ENCODE assay signal across 9 cellular contexts in genomic region chr3:142857056-142857455, GRCh38. TPM values are rescaled to one million over a fixed set of nuclear protein-coding genes. Genes with fewer than 3 reads are reported as not detected.
DNase-seq lines count a peak whose midpoint lies in the region; ATAC-seq, FAIRE-seq and TF ChIP-seq lines count a peak whose summit lies in the region.
"Had no signal": no experiment of that assay in that cellular context is flagged by ENCODE, and none has a peak within 500 bp of the region (broad histone marks: within the 10 kb centered on the region; RNA-seq: fewer than 3 reads in every experiment).

No MANE protein-coding gene starts in this region.

- peak; percentile 70 for FAIRE-seq in A549 (lab: Jason Lieb, UNC)

- WGBS in A549 (ENCODE audit: missing lambda C conversion rate) = 38% methylated on average over 6 of the region's 6 CpGs

- TF ChIP-seq CTCF in A549 (IDR thresholded peaks at IDR 0.05) = peak; percentile 34; the same call in 2 of the 3 replicates
- TF ChIP-seq CTCF in HEK293 (tag by site-specific recombination; IDR thresholded peaks at IDR 0.05) = 0 out of 2 replicates have a peak, but pooled peaks have one; percentile 22

- H3K27ac ChIP-seq in A549 = no peak overlapping the region
- H3K27ac ChIP-seq in HEK293 (ENCODE audit: extremely low read depth, low read depth, low read length) = no peak overlapping the region

- H3K27me3 Mint-ChIP-seq in activated T-cell treated with anti-CD3 and anti-CD28 coated beads, Interleukin-2, amount 50 U/mL, for 4 hours (ENCODE audit: low read depth) = peaks cover 20% of the 10 kb centered on the region

- H3K9me3 Mint-ChIP-seq in activated T-cell treated with anti-CD3 and anti-CD28 coated beads, Interleukin-2, amount 50 U/mL, for 4 hours = no peaks in the 10 kb centered on the region

- no peak overlapping the region for H3K4me3 Mint-ChIP-seq in activated T-cell treated with anti-CD3 and anti-CD28 coated beads, Interleukin-2, amount 50 U/mL, for 4 hours
- H3K4me3 Mint-ChIP-seq: activated naive CD8-positive, alpha-beta T cell had no signal

- H3K4me3 ChIP-seq in A549 (no peak overlapping the region), HEK293 (ENCODE audit: low read depth, low read length) (no peak overlapping the region)

- H3K4me1 ChIP-seq in A549 (peaks cover 28% of the 10 kb centered on the region), HEK293 (ENCODE audit: control insufficient read depth, insufficient read depth, low read length) (no peaks in the 10 kb centered on the region)

- H3K4me1 Mint-ChIP-seq in activated T-cell treated with anti-CD3 and anti-CD28 coated beads, Interleukin-2, amount 50 U/mL, for 4 hours (ENCODE audit: low read depth) = no peaks in the 10 kb centered on the region

- ATAC-seq in A549 = peak; percentile 97 to 98
- ATAC-seq in activated T-cell treated with anti-CD3 and anti-CD28 coated beads, Interleukin-2, amount 50 U/mL, for 4 hours = no peak
- no peak for ATAC-seq in HG03439 (IDR thresholded peaks at IDR 0.05; ENCODE audit: unreplicated experiment)
- no peak for ATAC-seq in HG02642 (IDR thresholded peaks at IDR 0.05; ENCODE audit: poor library complexity, unreplicated experiment)

- H3K4me2 ChIP-seq in A549 = no peak overlapping the region

- POLR2A ChIA-PET in A549 (lab: Yijun Ruan, JAX) (interaction anchor here (0.7 to 1.9 kb wide), 3 partner anchors 29 to 278 kb away, joined by 3 to 7 read pairs (median 3); partner anchors contain the start of gene ATR), HEK293 (lab: Yijun Ruan, JAX) (no interaction called here)

- CTCF ChIA-PET in A549 (lab: Yijun Ruan, JAX) = interaction anchor here (0.6 to 8.3 kb wide), 20 partner anchors 9 to 270 kb away, joined by 3 to 89 read pairs (median 4); no protein-coding TSS in a partner anchor
- CTCF ChIA-PET in HEK293 (lab: Yijun Ruan, JAX) = interaction anchor here (0.6 to 1.7 kb wide), 5 partner anchors 9 to 106 kb away, joined by 3 to 5 read pairs (median 4); no protein-coding TSS in a partner anchor

- TF ChIP-seq POLR2A in A549 (IDR thresholded peaks at IDR 0.05; ENCODE audit: low read length) = no peak

- no peaks in the 10 kb centered on the region for H3K36me3 ChIP-seq in HEK293 (ENCODE audit: control insufficient read depth in 2 of 2, insufficient read depth in 1 of 2, low read length in 2 of 2)

- peak in 1 of 2 experiments; percentile 38; a peak in 2 of 5 replicates for TF ChIP-seq RAD21 in A549 (conservative IDR thresholded peaks at IDR 0.05 in 1 of 2, IDR thresholded peaks at IDR 0.05 in 1 of 2)

- no peaks in the 10 kb centered on the region for H3K9me3 ChIP-seq in A549
- H3K9me3 ChIP-seq in HEK293 (ENCODE audit: control insufficient read depth, insufficient read depth, low read depth, low read length) = no peaks in the 10 kb centered on the region

- no peak for TF ChIP-seq EP300 in A549 (IDR thresholded peaks at IDR 0.05)

- no peaks in the 10 kb centered on the region for H3K36me3 Mint-ChIP-seq in activated T-cell treated with anti-CD3 and anti-CD28 coated beads, Interleukin-2, amount 50 U/mL, for 4 hours (ENCODE audit: insufficient read depth)
- H3K36me3 Mint-ChIP-seq: activated naive CD8-positive, alpha-beta T cell had no signal

- peak; percentile 72 to 80 for DNase-seq in A549 (ENCODE audit: low read depth in 1 of 2, low spot score in 1 of 2)
- DNase-seq in SK-N-DZ (ENCODE audit: low spot score) = peak; percentile 21
- DNase-seq in iPS DF 19.7 (ENCODE audit: low read depth, low spot score) = peak; percentile 45
- no peak for DNase-seq in LoVo (ENCODE audit: low spot score)
- no peak for DNase-seq in activated T-cell treated with anti-CD3 and anti-CD28 coated beads, Interleukin-2, amount 50 U/mL, for 4 hours

TF ChIP-seq in A549, 52 proteins besides CTCF, POLR2A, EP300 and RAD21:
- TF ChIP-seq, protein P1, sequence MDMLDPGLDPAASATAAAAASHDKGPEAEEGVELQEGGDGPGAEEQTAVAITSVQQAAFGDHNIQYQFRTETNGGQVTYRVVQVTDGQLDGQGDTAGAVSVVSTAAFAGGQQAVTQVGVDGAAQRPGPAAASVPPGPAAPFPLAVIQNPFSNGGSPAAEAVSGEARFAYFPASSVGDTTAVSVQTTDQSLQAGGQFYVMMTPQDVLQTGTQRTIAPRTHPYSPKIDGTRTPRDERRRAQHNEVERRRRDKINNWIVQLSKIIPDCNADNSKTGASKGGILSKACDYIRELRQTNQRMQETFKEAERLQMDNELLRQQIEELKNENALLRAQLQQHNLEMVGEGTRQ (IDR thresholded peaks at IDR 0.05) = no peak
- 0 out of 3 replicates have a peak, but pooled peaks have one; percentile 26 for TF ChIP-seq SMC3 (IDR thresholded peaks at IDR 0.05)
- TF ChIP-seq CEBPB (IDR thresholded peaks at IDR 0.05) = no peak
- no peak for TF ChIP-seq MYC (IDR thresholded peaks at IDR 0.05; ENCODE audit: borderline replicate concordance, low read length)
- TF ChIP-seq CBX2 (IDR thresholded peaks at IDR 0.05; ENCODE audit: borderline replicate concordance, low read depth) = no peak
- TF ChIP-seq HOXA7 (CRISPR knock-in tag; IDR thresholded peaks at IDR 0.05) = no peak
- no peak for TF ChIP-seq BCL3 (IDR thresholded peaks at IDR 0.05)
- TF ChIP-seq HDAC2 (IDR thresholded peaks at IDR 0.05) = no peak

TF ChIP-seq in HEK293, 187 proteins besides CTCF, POLR2A, EP300 and RAD21:
- TF ChIP-seq ZNF274 (IDR thresholded peaks at IDR 0.05; ENCODE audit: low read length) = no peak
- TF ChIP-seq ZNF274 (tag by site-specific recombination; IDR thresholded peaks at IDR 0.05; ENCODE audit: borderline replicate concordance) = no peak
- no peak for TF ChIP-seq SP3 (tag by site-specific recombination; IDR thresholded peaks at IDR 0.05)
- no peak for TF ChIP-seq REST (tag by site-specific recombination; IDR thresholded peaks at IDR 0.05)
- TF ChIP-seq ZSCAN16 (tag by site-specific recombination; IDR thresholded peaks at IDR 0.05) = no peak
- TF ChIP-seq ZNF549 (tag by site-specific recombination; IDR thresholded peaks at IDR 0.05) = no peak
- TF ChIP-seq SCRT1 (tag by site-specific recombination; IDR thresholded peaks at IDR 0.05; ENCODE audit: borderline replicate concordance) = no peak
- TF ChIP-seq ZNF394 (tag by site-specific recombination; IDR thresholded peaks at IDR 0.05; ENCODE audit: borderline replicate concordance) = no peak
- no peak for TF ChIP-seq SP7 (tag by site-specific recombination; IDR thresholded peaks at IDR 0.05)
- no peak for TF ChIP-seq ZNF16 (tag by site-specific recombination; IDR thresholded peaks at IDR 0.05; ENCODE audit: low read depth)
- TF ChIP-seq PBX3 (CRISPR knock-in tag; IDR thresholded peaks at IDR 0.05) = no peak
- no peak for TF ChIP-seq FEZF1 (tag by site-specific recombination; IDR thresholded peaks at IDR 0.05)
- no peak for TF ChIP-seq SETDB1 (IDR thresholded peaks at IDR 0.05; ENCODE audit: insufficient read length, low read length)
TF ChIP-seq in HEK293: peak in this region for 0.

RNA-seq across cellular contexts. Expression of gene PCOLCE2, which starts 31.8 kb away (rescaled TPM):
- 36.3 and 43.9 TPM in 2 replicates for polyA plus RNA-seq in A549 (2011; rRNA removed)
- 19.7 and 22.4 TPM in 2 replicates for polyA plus RNA-seq in A549 (2012; cell fraction: cytosol; rRNA removed)
- 19.4 and 26.5 TPM in 2 replicates for polyA plus RNA-seq in A549 (2012; cell fraction: nucleus; rRNA removed)
- polyA plus RNA-seq in A549 (2017; fragmentation: RNase III; extraction: RNeasy Plus Mini Kit Qiagen cat#74134 plus additional on column Dnase treatment) = 38.5 to 41.6 TPM (median 41.0 TPM) in 3 replicates
- polyA minus RNA-seq in A549 (2011; rRNA and poly(A)+ RNA removed) = 25.7 and 29.3 TPM in 2 replicates
- 0.39 and 0.71 TPM in 2 replicates for polyA plus RNA-seq in SK-N-DZ (2014; cell fraction: cytosol; rRNA removed)
- polyA plus RNA-seq in SK-N-DZ (2014; cell fraction: nucleus; rRNA removed) = 1.5 and 3.6 TPM in 2 replicates
- total RNA-seq in activated T-cell treated with anti-CD3 and anti-CD28 coated beads, Interleukin-2, amount 50 U/mL, for 4 hours = under 1 TPM; 0.21 to 0.57 (median 0.43) TPM

Comparison
In these comparisons a context has a peak if more than half of its experiments do, and no peak if none do; other contexts are left out.
1. ATAC-seq: peak in A549 (2 of 2); none in activated T-cell treated with anti-CD3 and anti-CD28 coated beads, Interleukin-2, amount 50 U/mL, for 4 hours (0 of 2), HG03439 (single experiment) and HG02642 (single experiment).
2. DNase-seq: peak in A549 (2 of 2), SK-N-DZ (single experiment) and iPS DF 19.7 (single experiment); none in LoVo (single experiment) and activated T-cell treated with anti-CD3 and anti-CD28 coated beads, Interleukin-2, amount 50 U/mL, for 4 hours (single experiment).
3. Of the 5 proteins assayed by ChIP-seq in both HEK293 and A549: peak only in HEK293: none; only in A549: none; in both: CTCF; in neither: 4.